ENCODE assay signal across 26 cellular contexts in the genomic region with DNA sequence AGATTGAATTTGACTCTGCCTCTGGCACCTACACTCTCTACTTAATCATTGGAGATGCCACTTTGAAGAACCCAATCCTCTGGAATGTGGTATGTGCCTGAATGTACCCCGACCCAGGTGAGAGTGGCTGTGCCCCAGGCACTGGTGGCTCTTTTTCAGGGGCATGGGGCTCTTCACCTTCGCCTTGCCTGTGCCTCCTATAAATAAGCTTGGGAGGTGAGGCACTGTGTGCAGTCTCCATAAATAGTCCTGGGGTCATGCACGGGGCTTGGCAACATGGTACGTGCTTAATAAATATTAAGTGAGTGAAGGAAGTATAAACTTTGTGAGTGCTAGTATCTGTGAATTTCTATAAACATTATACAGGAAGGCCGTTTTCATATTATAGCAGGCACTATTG. TPM values are rescaled to one million over a fixed set of nuclear protein-coding genes. Genes with fewer than 3 reads are reported as not detected.
A peak's percentile ranks its signal among the peaks of the same experiment; 100 is the strongest.
DNase-seq lines count a peak whose midpoint lies in the region; ATAC-seq and TF ChIP-seq lines count a peak whose summit lies in the region.
"Had no signal": no experiment of that assay in that cellular context is flagged by ENCODE, and none has a peak within 500 bp of the region (broad histone marks: within the 10 kb centered on the region; RNA-seq: fewer than 3 reads in every experiment).

No MANE protein-coding gene starts in this region.

- no peak for TF ChIP-seq POLR2A in esophagus muscularis mucosa (IDR thresholded peaks at IDR 0.05; ENCODE audit: low read depth)

- TF ChIP-seq EP300 in esophagus muscularis mucosa (IDR thresholded peaks at IDR 0.05): no peak

- ATAC-seq in RWPE2 (ENCODE audit: low read depth): no peak
- ATAC-seq: activated CD8-positive, alpha-beta T cell treated with anti-CD3 and anti-CD28 coated beads for 36 hours; HCT116; SK-N-SH treated with all-trans-retinoic acid at 6 μM for 48 hours; T-helper 17 cell had no signal

- H3K4me3 ChIP-seq in RWPE2 (ENCODE audit: severe bottlenecking) (no peak overlapping the region), esophagus muscularis mucosa (no peak overlapping the region), iPS-20b (ENCODE audit: low read length) (no peak overlapping the region), tibial artery (no peak overlapping the region)
- H3K4me3 ChIP-seq: BLaER1 treated with 17β-estradiol and CSF1 and Interleukin-3, amounts not matched to agents 10 nM and 100 nM; stomach; transverse colon had no signal

- peak; percentile 44 for DNase-seq in RWPE2 (ENCODE audit: low spot score)
- no peak for DNase-seq in esophagus muscularis mucosa (ENCODE audit: extremely low spot score)
- DNase-seq in tibial artery: no peak
- no peak for DNase-seq in central memory CD4-positive, alpha-beta T cell
- DNase-seq in dermis blood vessel endothelial cell: no peak
- DNase-seq in OCI-M1 (lab: John Stamatoyannopoulos, UW): no peak
- DNase-seq: activated CD4-positive, alpha-beta T cell treated with anti-CD3 and anti-CD28 coated beads for 1 hour; activated CD8-positive, alpha-beta T cell treated with anti-CD3 and anti-CD28 coated beads for 36 hours; activated effector memory CD4-positive, alpha-beta T cell treated with Interleukin-2 at 50 U/mL for 16 hours; Karpas-422; mammary epithelial cell; NCI-H1417 treated with DMSO at 0.1 percent for 48 hours; NCI-H2081 treated with DMSO at 0.1 percent for 48 hours; NCI-H446 treated with DMSO at 0.1 percent for 48 hours; NCI-H82; posterior cingulate gyrus; stomach; T-helper 17 cell; transverse colon had no signal

- TF ChIP-seq CTCF in RWPE2 (IDR thresholded peaks at IDR 0.05; ENCODE audit: poor library complexity, severe bottlenecking) (no peak), esophagus muscularis mucosa (IDR thresholded peaks at IDR 0.05) (no peak), tibial artery (IDR thresholded peaks at IDR 0.05) (no peak)

- H3K4me1 ChIP-seq in RWPE2 (ENCODE audit: insufficient read depth, poor library complexity, severe bottlenecking) (no peaks in the 10 kb centered on the region), esophagus muscularis mucosa (peaks cover 24 to 43% (median 29%) of the 10 kb centered on the region in 4 donors), iPS-20b (ENCODE audit: insufficient read depth, low read length) (peaks cover 36% of the 10 kb centered on the region), tibial artery (peaks cover 0 to 30% (median 16%) of the 10 kb centered on the region in 4 donors)
- H3K4me1 ChIP-seq: transverse colon had no signal

- no peaks in the 10 kb centered on the region for H3K9me3 ChIP-seq in RWPE2 (ENCODE audit: severe bottlenecking)
- no peaks in the 10 kb centered on the region for H3K9me3 ChIP-seq in esophagus muscularis mucosa
- no peaks in the 10 kb centered on the region for H3K9me3 ChIP-seq in iPS-20b (ENCODE audit: insufficient read depth, low read depth, low read length)
- no peaks in the 10 kb centered on the region for H3K9me3 ChIP-seq in tibial artery
- H3K9me3 ChIP-seq: BLaER1 treated with 17β-estradiol and CSF1 and Interleukin-3, amounts not matched to agents 10 nM and 100 nM; stomach; transverse colon had no signal

- intact Hi-C loops in esophagus muscularis mucosa (cut with DNase I) (no loop called here), tibial artery (cut with DNase I; ENCODE audit: low total_unique reads) (no loop called here)

- H3K9ac ChIP-seq in iPS-20b (ENCODE audit: low read depth, low read length): 0 out of 2 replicates have a peak overlapping the region, but pooled peaks have one; percentile 56
- H3K9ac ChIP-seq: BLaER1 treated with 17β-estradiol and CSF1 and Interleukin-3, amounts not matched to agents 10 nM and 100 nM had no signal

- peaks cover 100% of the 10 kb centered on the region for H3K36me3 ChIP-seq in RWPE2 (ENCODE audit: low read depth)
- H3K36me3 ChIP-seq in esophagus muscularis mucosa: peaks cover 69 to 100% (median 88%) of the 10 kb centered on the region in 4 donors
- H3K36me3 ChIP-seq in iPS-20b (ENCODE audit: insufficient read depth, low read depth, low read length): peaks cover 98% of the 10 kb centered on the region
- peaks cover 66 to 98% (median 92%) of the 10 kb centered on the region in 3 donors for H3K36me3 ChIP-seq in tibial artery

- WGBS in esophagus muscularis mucosa: 78% methylated on average over 5 of the region's 5 CpGs

- H3K27me3 ChIP-seq in RWPE2 (ENCODE audit: insufficient read depth, poor library complexity, severe bottlenecking) (no peaks in the 10 kb centered on the region), esophagus muscularis mucosa (no peaks in the 10 kb centered on the region), iPS-20b (ENCODE audit: insufficient read depth, low read length) (no peaks in the 10 kb centered on the region), tibial artery (no peaks in the 10 kb centered on the region)
- H3K27me3 ChIP-seq: BLaER1 treated with 17β-estradiol and CSF1 and Interleukin-3, amounts not matched to agents 10 nM and 100 nM; stomach; transverse colon had no signal

- H3K27ac ChIP-seq in RWPE2 (ENCODE audit: poor library complexity, severe bottlenecking): no peak overlapping the region
- peak overlapping the region in 3 of 4 donors; percentile 29 to 48 (median 31) for H3K27ac ChIP-seq in esophagus muscularis mucosa (replicated peaks in 1 of 4)
- H3K27ac ChIP-seq in iPS-20b (ENCODE audit: low read length): no peak overlapping the region
- H3K27ac ChIP-seq in tibial artery: peak overlapping the region; percentile 29 to 43
- H3K27ac ChIP-seq: BLaER1 treated with 17β-estradiol and CSF1 and Interleukin-3, amounts not matched to agents 10 nM and 100 nM; RWPE1 had no signal

RNA-seq across cellular contexts. Expression of a gene that starts 33.0 kb away (rescaled TPM):
- not detected for total RNA-seq in esophagus muscularis mucosa
- total RNA-seq in dermis blood vessel endothelial cell: not detected in 2 replicates
- total RNA-seq: activated CD8-positive, alpha-beta T cell treated with anti-CD3 and anti-CD28 coated beads for 36 hours; dermis microvascular lymphatic vessel endothelial cell; kidney epithelial cell; mammary epithelial cell; stomach; T-helper 17 cell; transverse colon had no signal

RNA-seq across cellular contexts. Expression of a gene that starts 49.3 kb away (rescaled TPM):
- total RNA-seq in esophagus muscularis mucosa (1 to 10 TPM; 2.7 to 6.2 (median 3.0) TPM), dermis blood vessel endothelial cell (0.74 and 1.5 TPM in 2 replicates)

RNA-seq across cellular contexts. Expression of a gene that starts 49.5 kb away (rescaled TPM):
- 100 to 1,000 TPM in 3 of 4 donors, 10 to 100 TPM in 1; 89.7 to 125 (median 111) TPM for total RNA-seq in esophagus muscularis mucosa
- 247 and 405 TPM in 2 replicates for total RNA-seq in dermis blood vessel endothelial cell

Comparison
In these comparisons a context has a peak if more than half of its experiments do, and no peak if none do; other contexts are left out.
1. H3K27ac ChIP-seq: peak in esophagus muscularis mucosa (3 of 4) and tibial artery (2 of 2); none in RWPE2 (single experiment) and iPS-20b (single experiment).